19 cellular contexts compared by ENCODE assay signal in the genomic region with DNA sequence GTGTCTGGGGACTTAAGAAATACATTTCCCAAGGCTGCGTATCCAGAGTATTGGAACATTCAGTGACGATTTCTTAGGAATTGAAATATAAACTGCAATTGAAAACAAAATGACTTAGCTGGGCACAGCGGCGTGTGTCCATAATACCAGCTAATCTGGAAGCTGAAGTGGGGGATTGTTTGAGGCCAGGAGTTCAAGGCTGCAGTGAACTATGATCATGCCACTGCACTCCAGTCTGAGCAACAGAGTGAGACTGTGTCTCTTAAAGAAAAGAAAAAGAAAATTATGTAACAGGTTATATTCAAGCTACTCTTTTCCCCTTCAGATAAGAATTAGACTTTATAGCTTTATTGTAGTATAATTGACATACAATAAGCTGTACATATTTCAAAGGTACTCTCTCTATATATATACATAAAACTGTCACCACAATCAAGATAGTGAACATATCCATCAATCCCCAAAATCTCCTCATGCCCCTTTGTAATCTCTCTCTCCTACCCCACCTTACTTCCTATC. TPM values are rescaled to one million over a fixed set of nuclear protein-coding genes. Genes with fewer than 3 reads are reported as not detected.
DNase-seq lines count a peak whose midpoint lies in the region; ATAC-seq and TF ChIP-seq lines count a peak whose summit lies in the region.
"Had no signal": no experiment of that assay in that cellular context is flagged by ENCODE, and none has a peak within 500 bp of the region (broad histone marks: within the 10 kb centered on the region; RNA-seq: fewer than 3 reads in every experiment).

No MANE protein-coding gene starts in this region.

- H3K4me3 ChIP-seq in CD4-positive, CD25-positive, alpha-beta regulatory T cell (ENCODE audit: low read depth, low read length): no peak overlapping the region
- peak overlapping the region in 1 of 4 donors; percentile 37 for H3K4me3 ChIP-seq in transverse colon
- no peak overlapping the region for H3K4me3 ChIP-seq in upper lobe of left lung
- H3K4me3 ChIP-seq: GM23248, HAP-1 had no signal

- TF ChIP-seq POLR2A in transverse colon (IDR thresholded peaks at IDR 0.05) (no peak), upper lobe of left lung (IDR thresholded peaks at IDR 0.05) (no peak)

- no peaks in the 10 kb centered on the region for H3K9me3 Mint-ChIP-seq in CD4-positive, CD25-positive, alpha-beta regulatory T cell
- H3K9me3 Mint-ChIP-seq: CD4-positive, alpha-beta memory T cell had no signal

- peaks cover 12 to 35% (median 21%) of the 10 kb centered on the region in 4 donors for H3K4me1 Mint-ChIP-seq in CD4-positive, CD25-positive, alpha-beta regulatory T cell
- H3K4me1 Mint-ChIP-seq in T-helper 17 cell: peaks cover 29% of the 10 kb centered on the region

- peaks cover 3% of the 10 kb centered on the region for H3K4me1 ChIP-seq in CD4-positive, CD25-positive, alpha-beta regulatory T cell (ENCODE audit: control insufficient read depth, insufficient read depth, low read length, poor library complexity, severe bottlenecking)
- H3K4me1 ChIP-seq in transverse colon (peaks cover 0 to 28% (median 5%) of the 10 kb centered on the region in 4 donors), upper lobe of left lung (peaks cover 0 to 3% (median 0%) of the 10 kb centered on the region in 4 donors)
- H3K4me1 ChIP-seq: BE2C had no signal

- H3K36me3 ChIP-seq in CD4-positive, CD25-positive, alpha-beta regulatory T cell (ENCODE audit: control insufficient read depth, insufficient read depth, low read length): peaks cover 3% of the 10 kb centered on the region
- H3K36me3 ChIP-seq in transverse colon: peaks cover 0 to 4% (median 0%) of the 10 kb centered on the region in 4 donors
- no peaks in the 10 kb centered on the region for H3K36me3 ChIP-seq in upper lobe of left lung
- H3K36me3 ChIP-seq: BE2C, HAP-1 had no signal

- no peak for TF ChIP-seq EP300 in transverse colon (IDR thresholded peaks at IDR 0.05; ENCODE audit: low read depth)
- TF ChIP-seq EP300 in upper lobe of left lung (IDR thresholded peaks at IDR 0.05): no peak

- peak overlapping the region in 2 of 3 donors; percentile 29 to 60 for H3K27ac Mint-ChIP-seq in CD4-positive, CD25-positive, alpha-beta regulatory T cell
- H3K27ac Mint-ChIP-seq in T-helper 17 cell: peak overlapping the region; percentile 27

- ATAC-seq in CD4-positive, CD25-positive, alpha-beta regulatory T cell (ENCODE audit: low read depth in 2 of 2): no peak
- ATAC-seq in T-helper 17 cell: no peak
- peak; percentile 68 for ATAC-seq in left colon
- no peak for ATAC-seq in upper lobe of left lung (ENCODE audit: low FRiP score in 2 of 2)

- TF ChIP-seq CTCF in transverse colon (IDR thresholded peaks at IDR 0.05) (no peak), upper lobe of left lung (IDR thresholded peaks at IDR 0.05) (no peak)

- no peak for DNase-seq in CD4-positive, CD25-positive, alpha-beta regulatory T cell
- DNase-seq in T-helper 17 cell: no peak
- no peak for DNase-seq in left colon
- peak; percentile 52 for DNase-seq in transverse colon
- DNase-seq in upper lobe of left lung: no peak
- DNase-seq in NCI-H1092 treated with DMSO at 0.1 percent for 48 hours (lab: John Stamatoyannopoulos, UW): no peak
- DNase-seq: ACHN; BE2C; C1 segment of cervical spinal cord; CD4-positive, alpha-beta memory T cell; DMS153; DMS79; GDM1; GM23248; IMR-90 had no signal

- H3K9me3 ChIP-seq in CD4-positive, CD25-positive, alpha-beta regulatory T cell (ENCODE audit: control insufficient read depth in 2 of 2, low read length in 2 of 2): no peaks in the 10 kb centered on the region
- H3K9me3 ChIP-seq in T-helper 17 cell (ENCODE audit: control insufficient read depth, low read length, poor library complexity, severe bottlenecking) (no peaks in the 10 kb centered on the region), transverse colon (no peaks in the 10 kb centered on the region), upper lobe of left lung (no peaks in the 10 kb centered on the region)
- H3K9me3 ChIP-seq: BE2C, HAP-1 had no signal

- no peak overlapping the region for H3K4me3 Mint-ChIP-seq in CD4-positive, CD25-positive, alpha-beta regulatory T cell
- no peak overlapping the region for H3K4me3 Mint-ChIP-seq in T-helper 17 cell
- H3K4me3 Mint-ChIP-seq: CD4-positive, alpha-beta memory T cell had no signal

- intact Hi-C loops in left colon (cut with DNase I, micrococcal nuclease) (no loop called here), transverse colon (cut with DNase I; ENCODE audit: low total_unique reads) (no loop called here)

- peaks cover 26% of the 10 kb centered on the region for H3K36me3 Mint-ChIP-seq in CD4-positive, CD25-positive, alpha-beta regulatory T cell
- peaks cover 9% of the 10 kb centered on the region for H3K36me3 Mint-ChIP-seq in T-helper 17 cell (ENCODE audit: low read depth)
- H3K36me3 Mint-ChIP-seq: CD4-positive, alpha-beta memory T cell had no signal

- H3K27me3 Mint-ChIP-seq in CD4-positive, CD25-positive, alpha-beta regulatory T cell: no peaks in the 10 kb centered on the region
- no peaks in the 10 kb centered on the region for H3K27me3 Mint-ChIP-seq in T-helper 17 cell
- H3K27me3 Mint-ChIP-seq: CD4-positive, alpha-beta memory T cell had no signal

- H3K27me3 ChIP-seq in CD4-positive, CD25-positive, alpha-beta regulatory T cell (ENCODE audit: control insufficient read depth, insufficient read depth, low read length): no peaks in the 10 kb centered on the region
- H3K27me3 ChIP-seq in transverse colon (no peaks in the 10 kb centered on the region), upper lobe of left lung (no peaks in the 10 kb centered on the region)
- H3K27me3 ChIP-seq: BE2C had no signal

- in situ Hi-C loops in transverse colon (cut with MboI; ENCODE audit: low pct_ligation_motif_present in 1 of 4, low pct_unique_long_range_greater_than_20kb in 1 of 4, low sequenced_read_pairs in 3 of 4): loop anchor here in 2 of 4 donors (10.0 to 25.0 kb wide), 2 partner anchors 105 to 112 kb away; no protein-coding TSS in a partner anchor

- 63 to 65% methylated on average over 4 of the region's 4 CpGs for WGBS in transverse colon (ENCODE audit: low coverage in 1 of 2), 2 donors
- WGBS in upper lobe of left lung, 2 donors: 88 to 94% methylated on average over 4 of the region's 4 CpGs

- no peak overlapping the region for H3K27ac ChIP-seq in CD4-positive, CD25-positive, alpha-beta regulatory T cell (ENCODE audit: insufficient read depth, low read length, poor library complexity, severe bottlenecking)
- peak overlapping the region; percentile 34 to 53 (median 40) for H3K27ac ChIP-seq in transverse colon
- no peak overlapping the region for H3K27ac ChIP-seq in upper lobe of left lung
- H3K27ac ChIP-seq: GM23248, HL-60 had no signal

RNA-seq across cellular contexts. Expression of a gene that starts 6.4 kb away (rescaled TPM):
- 6.7 TPM for total RNA-seq in CD4-positive, CD25-positive, alpha-beta regulatory T cell
- polyA plus RNA-seq in CD4-positive, CD25-positive, alpha-beta regulatory T cell: 1 to 10 TPM; 2.7 to 6.0 (median 3.6) TPM
- total RNA-seq in T-helper 17 cell (1 to 10 TPM; 4.6 to 5.2 TPM), left colon (1,000 to 10,000 TPM in 1 of 2 donors, 100 to 1,000 TPM in 1; 940 to 1,067 TPM), transverse colon (1,000 to 10,000 TPM in 2 of 4 donors, 100 to 1,000 TPM in 2; 233 to 1,489 (median 1,023) TPM), upper lobe of left lung (10 to 100 TPM in 5 of 6 donors, 1 to 10 TPM in 1; 7.3 to 21.6 (median 16.8) TPM)

RNA-seq across cellular contexts. Expression of a gene that starts 22.4 kb away (rescaled TPM):
- total RNA-seq in CD4-positive, CD25-positive, alpha-beta regulatory T cell: not detected
- polyA plus RNA-seq in CD4-positive, CD25-positive, alpha-beta regulatory T cell: not detected
- not detected for total RNA-seq in T-helper 17 cell
- total RNA-seq in left colon: 1 to 10 TPM; 4.2 to 4.7 TPM
- 1 to 10 TPM; 1.2 to 6.5 (median 3.5) TPM for total RNA-seq in transverse colon
- total RNA-seq in upper lobe of left lung: not detected
- total RNA-seq: CD4-positive, alpha-beta memory T cell; Daoy; GM23248; HT1080; IMR-90 had no signal
- polyA plus RNA-seq: CD4-positive, alpha-beta memory T cell; GM23248; IMR-90 had no signal

RNA-seq across cellular contexts. Expression of a gene that starts 33.5 kb away (rescaled TPM):
- total RNA-seq in CD4-positive, CD25-positive, alpha-beta regulatory T cell: 2.8 TPM
- 1 to 10 TPM; 2.4 to 3.5 (median 3.0) TPM for polyA plus RNA-seq in CD4-positive, CD25-positive, alpha-beta regulatory T cell
- 1 to 10 TPM; 1.4 to 2.0 TPM for total RNA-seq in T-helper 17 cell
- 1 to 10 TPM; 2.6 to 4.0 TPM for total RNA-seq in left colon
- 1 to 10 TPM in 2 of 4 donors, under 1 TPM in 2; 0.20 to 2.5 (median 1.6) TPM for total RNA-seq in transverse colon
- total RNA-seq in upper lobe of left lung: 1 to 10 TPM; 2.2 to 6.3 (median 4.1) TPM

RNA-seq across cellular contexts. Expression of a gene that starts 33.6 kb away (rescaled TPM):
- 51.5 TPM for total RNA-seq in CD4-positive, CD25-positive, alpha-beta regulatory T cell
- polyA plus RNA-seq in CD4-positive, CD25-positive, alpha-beta regulatory T cell: 10 to 100 TPM; 11.0 to 13.1 (median 12.5) TPM
- 10 to 100 TPM; 31.9 to 40.8 TPM for total RNA-seq in T-helper 17 cell
- total RNA-seq in left colon: 10 to 100 TPM; 22.2 to 34.0 TPM
- 10 to 100 TPM; 29.9 to 93.5 (median 38.1) TPM for total RNA-seq in transverse colon
- 10 to 100 TPM; 29.6 to 71.2 (median 41.0) TPM for total RNA-seq in upper lobe of left lung

Comparison
In these comparisons a context has a peak if more than half of its experiments do, and no peak if none do; other contexts are left out.
1. H3K27ac ChIP-seq: peak in transverse colon (4 of 4); none in CD4-positive, CD25-positive, alpha-beta regulatory T cell (single experiment) and upper lobe of left lung (0 of 4).
2. RNA of a gene that starts 6.4 kb away (total RNA-seq): 233 to 1,489 TPM in transverse colon and 940 to 1,067 TPM in left colon; 7.3 to 21.6 TPM in upper lobe of left lung, 6.7 TPM in CD4-positive, CD25-positive, alpha-beta regulatory T cell (single experiment) and 4.6 to 5.2 TPM in T-helper 17 cell; every median in the first group is over 10 times any median in the second.